ENCODE assay signal across 10 cellular contexts in the genomic region with DNA sequence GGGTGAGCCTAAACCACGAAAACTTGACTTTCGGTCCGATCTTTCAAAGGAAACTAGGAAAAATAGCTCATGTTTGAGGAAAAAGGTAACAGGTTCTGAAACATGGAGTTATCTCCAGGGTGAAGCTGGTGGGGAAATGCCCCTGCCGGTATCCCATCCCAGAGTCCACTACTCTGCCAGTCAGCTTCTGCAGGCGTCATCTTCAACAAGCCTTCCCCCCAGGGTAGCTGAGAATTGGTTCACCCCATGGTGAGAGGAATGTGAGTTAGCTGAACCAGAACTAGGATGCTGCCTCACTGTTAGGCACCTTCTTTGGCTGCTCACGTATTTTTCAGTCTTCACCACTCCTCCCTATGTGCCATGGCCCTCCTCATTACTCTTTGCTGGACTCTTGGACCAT. TPM values are rescaled to one million over a fixed set of nuclear protein-coding genes. Genes with fewer than 3 reads are reported as not detected.
A peak's percentile ranks its signal among the peaks of the same experiment; 100 is the strongest.
DNase-seq lines count a peak whose midpoint lies in the region; ATAC-seq and TF ChIP-seq lines count a peak whose summit lies in the region.
"Had no signal": no experiment of that assay in that cellular context is flagged by ENCODE, and none has a peak within 500 bp of the region (broad histone marks: within the 10 kb centered on the region; RNA-seq: fewer than 3 reads in every experiment).

No MANE protein-coding gene starts in this region.

- H3K36me3 Mint-ChIP-seq in central memory CD8-positive, alpha-beta T cell (ENCODE audit: insufficient read depth), result peaks cover 11% of the 10 kb centered on the region
- H3K36me3 Mint-ChIP-seq in neural crest cell (ENCODE audit: low read depth), result peaks cover 11% of the 10 kb centered on the region

- DNase-seq in Daoy (ENCODE audit: low read depth) (peak; percentile 3), MM.1S (no peak), neural crest cell (ENCODE audit: low read depth, low spot score) (no peak), DMS 273 (lab: John Stamatoyannopoulos, UW; ENCODE audit: unreplicated experiment) (no peak), NCI-H345 (lab: John Stamatoyannopoulos, UW) (no peak), COR-L47 (lab: John Stamatoyannopoulos, UW) (no peak), coronary artery (ENCODE audit: low spot score) (no peak)
- DNase-seq in central memory CD8-positive, alpha-beta T cell (ENCODE audit: low spot score in 2 of 2), result no peak
- DNase-seq: activated CD4-positive, CD25-positive, alpha-beta regulatory T cell treated with anti-CD3 and anti-CD28 coated beads, Interleukin-2, amount 50 U/mL, for 72 hours; NCI-H1436 treated with DMSO at 0.1 percent for 48 hours had no signal

- H3K79me2 ChIP-seq in MM.1S (ENCODE audit: low read length), result peaks cover 49% of the 10 kb centered on the region

- no peaks in the 10 kb centered on the region for H3K9me2 ChIP-seq in MM.1S (replicated peaks; ENCODE audit: insufficient read depth, low read length)

- no peak for ATAC-seq in central memory CD8-positive, alpha-beta T cell (replicated peaks; ENCODE audit: extremely low read depth, poor library complexity, severe bottlenecking)

- peak overlapping the region; percentile 88 for H3K4me3 ChIP-seq in MM.1S (ENCODE audit: low read length)
- H3K4me3 ChIP-seq in coronary artery, result no peak overlapping the region

- peaks cover 6% of the 10 kb centered on the region; the same call in 1 of the 2 replicates for H4K20me1 ChIP-seq in MM.1S (ENCODE audit: insufficient read depth, low read length)

- peaks cover 14% of the 10 kb centered on the region for H3F3A ChIP-seq in MM.1S (ENCODE audit: insufficient read depth, low read length)

- H3K27ac ChIP-seq in MM.1S (ENCODE audit: low read length), result no peak overlapping the region
- H3K27ac ChIP-seq in coronary artery, result no peak overlapping the region

- H3K27me3 ChIP-seq in MM.1S (replicated peaks; ENCODE audit: insufficient read depth, low read length), result no peaks in the 10 kb centered on the region

- H3K4me3 Mint-ChIP-seq in central memory CD8-positive, alpha-beta T cell, result peak overlapping the region; percentile 90
- H3K4me3 Mint-ChIP-seq in neural crest cell, result peak overlapping the region; percentile 89

- no peak overlapping the region for H3K27ac Mint-ChIP-seq in central memory CD8-positive, alpha-beta T cell (ENCODE audit: low read depth)
- no peak overlapping the region for H3K27ac Mint-ChIP-seq in neural crest cell (ENCODE audit: unreplicated experiment)

- no peaks in the 10 kb centered on the region for H3K9me3 ChIP-seq in MM.1S (replicated peaks; ENCODE audit: insufficient read depth, low read length)

- peak overlapping the region; percentile 94 for H3K4me2 ChIP-seq in MM.1S (ENCODE audit: low read depth, low read length)

- peak overlapping the region; percentile 86; the same call in 1 of the 2 replicates for H2AFZ ChIP-seq in MM.1S (ENCODE audit: low read length)

- H3K4me1 Mint-ChIP-seq in central memory CD8-positive, alpha-beta T cell, result peaks cover 51% of the 10 kb centered on the region
- H3K4me1 Mint-ChIP-seq in neural crest cell, result peaks cover 59% of the 10 kb centered on the region

- H3K9me3 Mint-ChIP-seq in central memory CD8-positive, alpha-beta T cell, result no peaks in the 10 kb centered on the region
- H3K9me3 Mint-ChIP-seq in neural crest cell, result no peaks in the 10 kb centered on the region

- no peaks in the 10 kb centered on the region for H3K36me3 ChIP-seq in MM.1S (replicated peaks; ENCODE audit: insufficient read depth, low read length)

- no peaks in the 10 kb centered on the region for H3K27me3 Mint-ChIP-seq in central memory CD8-positive, alpha-beta T cell
- H3K27me3 Mint-ChIP-seq in neural crest cell (ENCODE audit: low read depth), result no peaks in the 10 kb centered on the region

- peaks cover 30% of the 10 kb centered on the region for H3K4me1 ChIP-seq in MM.1S (ENCODE audit: low read length)

- TF ChIP-seq CTCF in MM.1S (IDR thresholded peaks at IDR 0.05; ENCODE audit: low read length) (no peak), neural crest cell (conservative IDR thresholded peaks at IDR 0.05) (no peak), coronary artery (IDR thresholded peaks at IDR 0.05) (no peak)

- peak overlapping the region; percentile 51; the same call in 1 of the 2 replicates for H3K9ac ChIP-seq in MM.1S (ENCODE audit: low read length)

RNA-seq across cellular contexts. Expression of a gene that starts 1.1 kb away (rescaled TPM):
- total RNA-seq in Daoy (2014; rRNA removed; shearing (Covaris generic)), result 0.34 and 0.57 TPM in 2 replicates
- total RNA-seq in neural crest cell, result 13.8 and 13.9 TPM in 2 replicates

RNA-seq across cellular contexts. Expression of a gene that starts 1.3 kb away (rescaled TPM):
- 54.5 and 80.1 TPM in 2 replicates for total RNA-seq in Daoy (2014; rRNA removed; shearing (Covaris generic))
- 55.2 and 62.0 TPM in 2 replicates for total RNA-seq in neural crest cell
